27 cellular contexts compared by ENCODE assay signal in genomic region chr1:229218612-229219025, GRCh38.
"Had no signal": no experiment of that assay in that cellular context is flagged by ENCODE, and none has a peak within 500 bp of the region (broad histone marks: within the 10 kb centered on the region; RNA-seq: fewer than 3 reads in every experiment).

No MANE protein-coding gene starts in this region.

- H3K27ac Mint-ChIP-seq: activated B cell treated with CpG ODN at 0.5 μM for 24 hours; activated CD4-positive, alpha-beta T cell treated with anti-CD3 and anti-CD28 coated beads, Interleukin-2, amount 10 ng/mL, durations not matched to agents 24 days and 14 days; activated CD8-positive, alpha-beta memory T cell treated with anti-CD3 and anti-CD28 coated beads, Interleukin-2, amount 10 ng/mL, durations not matched to agents 7 days and 5 days; activated naive CD4-positive, alpha-beta T cell treated with anti-CD3 and anti-CD28 coated beads, Interleukin-2, amount 50 U/mL, for 72 hours; activated naive CD8-positive, alpha-beta T cell treated with anti-CD3 and anti-CD28 coated beads, Interleukin-2, amount 50 U/mL, for 24 hours; activated T-cell treated with anti-CD3 and anti-CD28 coated beads, Interleukin-2, amount 50 U/mL, for 24 hours; activated T-helper 1 cell treated with anti-CD3 and anti-CD28 coated beads, Interleukin-12 subunit alpha, Interleukin-12 subunit beta, Interleukin-2, Interleukin-4 antibody, amounts not matched to agents 30 ng/mL and 10 ng/mL and 1 ng/mL, durations not matched to agents 14 hours and 24 hours and 36 hours; T-helper 17 cell had no signal

- H3K9me3 ChIP-seq: Peyer's patch, SJSA1 had no signal

- H3K27me3 ChIP-seq: cardiac muscle cell, Peyer's patch had no signal

- H3K27me3 Mint-ChIP-seq: activated T-cell treated with anti-CD3 and anti-CD28 coated beads, Interleukin-2, amount 50 U/mL, for 24 hours; T-helper 17 cell had no signal

- H3K36me3 ChIP-seq: brain microvascular endothelial cell, cardiac muscle cell, Peyer's patch, SJSA1 had no signal

- H3K9me3 Mint-ChIP-seq: activated B cell treated with CpG ODN at 0.5 μM for 24 hours; activated CD4-positive, alpha-beta T cell treated with anti-CD3 and anti-CD28 coated beads, Interleukin-2, amount 10 ng/mL, durations not matched to agents 24 days and 14 days; activated naive CD4-positive, alpha-beta T cell treated with anti-CD3 and anti-CD28 coated beads, Interleukin-2, amount 50 U/mL, for 72 hours; activated naive CD8-positive, alpha-beta T cell treated with anti-CD3 and anti-CD28 coated beads, Interleukin-2, amount 50 U/mL, for 24 hours; activated T-cell treated with anti-CD3 and anti-CD28 coated beads, Interleukin-2, amount 50 U/mL, for 24 hours; activated T-helper 1 cell treated with anti-CD3 and anti-CD28 coated beads, Interleukin-12 subunit alpha, Interleukin-12 subunit beta, Interleukin-2, Interleukin-4 antibody, amounts not matched to agents 30 ng/mL and 10 ng/mL and 1 ng/mL, durations not matched to agents 14 hours and 24 hours and 36 hours had no signal

- H3K4me1 Mint-ChIP-seq: activated B cell treated with CpG ODN at 0.5 μM for 24 hours; activated CD4-positive, alpha-beta T cell treated with anti-CD3 and anti-CD28 coated beads, Interleukin-2, amount 10 ng/mL, durations not matched to agents 24 days and 14 days; activated CD8-positive, alpha-beta memory T cell treated with anti-CD3 and anti-CD28 coated beads, Interleukin-2, amount 10 ng/mL, durations not matched to agents 7 days and 5 days; activated naive CD8-positive, alpha-beta T cell treated with anti-CD3 and anti-CD28 coated beads, Interleukin-2, amount 50 U/mL, for 24 hours; T-helper 17 cell had no signal

- ATAC-seq: activated CD8-positive, alpha-beta memory T cell treated with anti-CD3 and anti-CD28 coated beads, Interleukin-2, amount 10 ng/mL, durations not matched to agents 7 days and 5 days; activated naive CD4-positive, alpha-beta T cell treated with anti-CD3 and anti-CD28 coated beads, Interleukin-2, amount 50 U/mL, for 72 hours; activated naive CD8-positive, alpha-beta T cell treated with anti-CD3 and anti-CD28 coated beads, Interleukin-2, amount 50 U/mL, for 24 hours; T-helper 17 cell had no signal

- H3K4me3 Mint-ChIP-seq: activated B cell treated with CpG ODN at 0.5 μM for 24 hours; activated CD4-positive, alpha-beta T cell treated with anti-CD3 and anti-CD28 coated beads, Interleukin-2, amount 10 ng/mL, durations not matched to agents 24 days and 14 days; activated CD8-positive, alpha-beta memory T cell treated with anti-CD3 and anti-CD28 coated beads, Interleukin-2, amount 10 ng/mL, durations not matched to agents 7 days and 5 days; activated naive CD8-positive, alpha-beta T cell treated with anti-CD3 and anti-CD28 coated beads, Interleukin-2, amount 50 U/mL, for 24 hours; activated T-cell treated with anti-CD3 and anti-CD28 coated beads, Interleukin-2, amount 50 U/mL, for 24 hours; activated T-helper 1 cell treated with anti-CD3 and anti-CD28 coated beads, Interleukin-12 subunit alpha, Interleukin-12 subunit beta, Interleukin-2, Interleukin-4 antibody, amounts not matched to agents 30 ng/mL and 10 ng/mL and 1 ng/mL, durations not matched to agents 14 hours and 24 hours and 36 hours; T-helper 17 cell had no signal

- DNase-seq: activated B cell treated with CpG ODN at 0.5 μM for 24 hours; activated CD4-positive, alpha-beta T cell treated with anti-CD3 and anti-CD28 coated beads for 1 hour; activated CD4-positive, alpha-beta T cell treated with anti-CD3 and anti-CD28 coated beads, Interleukin-2, amount 10 ng/mL, durations not matched to agents 24 days and 14 days; activated CD4-positive, alpha-beta T cell treated with anti-CD3 and anti-CD28 coated beads, Interleukin-2, amount 50 U/mL, for 48 hours; activated CD8-positive, alpha-beta memory T cell treated with anti-CD3 and anti-CD28 coated beads, Interleukin-2, amount 10 ng/mL, durations not matched to agents 7 days and 5 days; activated effector memory CD4-positive, alpha-beta T cell treated with Interleukin-2 at 50 U/mL for 16 hours; activated naive CD4-positive, alpha-beta T cell treated with Interleukin-2 at 50 U/mL for 16 hours; activated naive CD8-positive, alpha-beta T cell treated with anti-CD3 and anti-CD28 coated beads, Interleukin-2, amount 50 U/mL, for 24 hours; activated T-cell treated with anti-CD3 and anti-CD28 coated beads, Interleukin-2, amount 50 U/mL, for 24 hours; amniotic stem cell; brain microvascular endothelial cell; Kasumi-1; NCI-H1105 treated with DMSO at 0.1 percent for 48 hours; NCI-H1436 treated with DMSO at 0.1 percent for 48 hours; NCI-H187; NCI-H2081; NCI-H510A treated with DMSO at 0.1 percent for 48 hours; NK-92 treated with Interleukin-12 subunit alpha and Interleukin-12 subunit beta, amount 100 ng/mL, for 24 hours; OCI-M1; Peyer's patch; SHP77; T-helper 17 cell; T-helper 9 cell had no signal

- H3K27ac ChIP-seq: brain microvascular endothelial cell, cardiac muscle cell, Peyer's patch, SJSA1 had no signal

- H3K4me3 ChIP-seq: cardiac muscle cell, Peyer's patch, SJSA1 had no signal

- H3K36me3 Mint-ChIP-seq: activated CD8-positive, alpha-beta memory T cell treated with anti-CD3 and anti-CD28 coated beads, Interleukin-2, amount 10 ng/mL, durations not matched to agents 7 days and 5 days; activated naive CD4-positive, alpha-beta T cell treated with anti-CD3 and anti-CD28 coated beads, Interleukin-2, amount 50 U/mL, for 72 hours had no signal
